In the genomic region with DNA sequence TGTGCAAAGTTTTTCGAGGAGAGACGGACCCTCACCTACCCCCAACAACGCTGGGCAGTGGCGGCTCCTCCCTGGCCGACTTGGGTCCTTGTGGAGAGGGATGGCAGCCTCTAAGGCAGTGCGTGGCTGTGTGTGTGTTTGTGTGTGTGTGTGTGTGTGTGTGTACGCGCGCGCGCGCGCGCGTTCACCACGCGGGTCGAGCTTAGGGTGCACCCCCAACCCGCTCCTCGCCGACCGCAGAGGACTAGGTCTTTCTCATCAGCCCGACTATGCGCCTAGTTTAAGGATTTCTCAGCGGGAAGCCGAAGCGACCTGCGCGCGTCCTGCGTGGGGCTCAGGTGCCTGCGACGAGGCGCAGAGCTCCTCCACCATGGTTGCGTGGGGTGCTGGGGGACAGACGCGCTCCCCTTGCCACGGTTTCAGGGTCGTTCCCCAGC, we compare ENCODE assay signal across 7 cellular contexts. TPM values are rescaled to one million over a fixed set of nuclear protein-coding genes. Genes with fewer than 3 reads are reported as not detected.
DNase-seq lines count a peak whose midpoint lies in the region; ATAC-seq and TF ChIP-seq lines count a peak whose summit lies in the region.

No MANE protein-coding gene starts in this region.

- no peak for TF ChIP-seq POLR2A in gastroesophageal sphincter (IDR thresholded peaks at IDR 0.05)

- no peak for TF ChIP-seq EP300 in gastroesophageal sphincter (IDR thresholded peaks at IDR 0.05)

- H3K4me1 ChIP-seq in HAP-1 (peaks cover 44% of the 10 kb centered on the region), gastroesophageal sphincter (peaks cover 0 to 67% (median 10%) of the 10 kb centered on the region in 3 donors), osteoblast (ENCODE audit: insufficient read depth, low read length) (peaks cover 15% of the 10 kb centered on the region)

- ATAC-seq in gastroesophageal sphincter: no peak
- ATAC-seq in GM19328 (IDR thresholded peaks at IDR 0.05; ENCODE audit: unreplicated experiment): no peak

- H3K4me2 ChIP-seq in osteoblast (ENCODE audit: insufficient read depth, low read length): peak overlapping the region; percentile 97

- peaks cover 22% of the 10 kb centered on the region for H3K79me2 ChIP-seq in osteoblast (ENCODE audit: insufficient read depth, low read length)

- H3K36me3 ChIP-seq in HAP-1 (replicated peaks) (peaks cover 4% of the 10 kb centered on the region), gastroesophageal sphincter (no peaks in the 10 kb centered on the region), osteoblast (ENCODE audit: insufficient read depth, low read length) (no peaks in the 10 kb centered on the region)

- peak overlapping the region; percentile 83 for H2AFZ ChIP-seq in osteoblast (ENCODE audit: low read length)

- H3K4me3 ChIP-seq in HAP-1 (peak overlapping the region; percentile 92), gastroesophageal sphincter (peak overlapping the region; percentile 29 to 82), osteoblast (ENCODE audit: insufficient read depth, low read length) (peak overlapping the region; percentile 82)

- no peaks in the 10 kb centered on the region for H3K9me3 ChIP-seq in HAP-1
- no peaks in the 10 kb centered on the region for H3K9me3 ChIP-seq in gastroesophageal sphincter
- no peaks in the 10 kb centered on the region for H3K9me3 ChIP-seq in osteoblast (ENCODE audit: low read depth, low read length)

- no peak for TF ChIP-seq CTCF in VCaP (conservative IDR thresholded peaks at IDR 0.05)
- TF ChIP-seq CTCF in gastroesophageal sphincter (IDR thresholded peaks at IDR 0.05): no peak
- no peak for TF ChIP-seq CTCF in osteoblast (IDR thresholded peaks at IDR 0.05; ENCODE audit: extremely low read depth, low read depth, low read length)
- no peak for TF ChIP-seq CTCF in GM13977 (IDR thresholded peaks at IDR 0.05; ENCODE audit: extremely low read depth, insufficient read depth, missing control alignments)

- peak overlapping the region; percentile 81 for H3K27ac ChIP-seq in VCaP
- peak overlapping the region; percentile 1 to 88 (median 84) for H3K27ac ChIP-seq in gastroesophageal sphincter
- H3K27ac ChIP-seq in osteoblast (ENCODE audit: low read depth, low read length): peak overlapping the region; percentile 8

- peaks cover 12% of the 10 kb centered on the region for H4K20me1 ChIP-seq in osteoblast (ENCODE audit: insufficient read depth, low read length)

- in situ Hi-C loops in HAP-1 (cut with MboI; ENCODE audit: low sequenced_read_pairs): no loop called here
- in situ Hi-C loops in GM13977 (cut with MboI; ENCODE audit: low pct_unique_long_range_greater_than_20kb, low sequenced_read_pairs, unreplicated experiment): no loop called here

- H3K27me3 ChIP-seq in HAP-1 (ENCODE audit: low read depth) (no peaks in the 10 kb centered on the region), gastroesophageal sphincter (peaks cover 72% of the 10 kb centered on the region), osteoblast (ENCODE audit: insufficient read depth, low read length) (no peaks in the 10 kb centered on the region)

- DNase-seq in HAP-1 (ENCODE audit: low spot score in 2 of 2) (peak in 1 of 2 experiments; percentile 44), osteoblast (ENCODE audit: insufficient read length, low spot score, missing footprints) (peak; percentile 89), GM13977 (ENCODE audit: low spot score) (no peak), AML-193 (lab: John Stamatoyannopoulos, UW) (no peak)

- 5% methylated on average over 4 of the region's 39 CpGs; no CpG with 5 or more reads in 1 of the 2 donors for WGBS in gastroesophageal sphincter (ENCODE audit: low coverage in 1 of 2), 2 donors

RNA-seq across cellular contexts. Expression of a gene that starts 0.9 kb away (rescaled TPM):
- total RNA-seq in gastroesophageal sphincter (10 to 100 TPM; 15.3 to 20.4 (median 17.3) TPM), osteoblast (6.8 and 9.0 TPM in 2 replicates)

Comparison
In these comparisons a context has a peak if more than half of its experiments do, and no peak if none do; other contexts are left out.
1. H3K27ac ChIP-seq: peak in every context shown above with its lines; median percentile 84 in gastroesophageal sphincter; 81 in VCaP; 8 in osteoblast.